In genomic region chr7:3195160-3195559, GRCh38 we compare ENCODE assay signal across 23 cellular contexts.
A peak's percentile ranks its signal among the peaks of the same experiment; 100 is the strongest.
DNase-seq lines count a peak whose midpoint lies in the region; ATAC-seq and TF ChIP-seq lines count a peak whose summit lies in the region.
"Had no signal": no experiment of that assay in that cellular context is flagged by ENCODE, and none has a peak within 500 bp of the region (broad histone marks: within the 10 kb centered on the region; RNA-seq: fewer than 3 reads in every experiment).

No MANE protein-coding gene starts in this region.

- no peak overlapping the region for H3K14ac ChIP-seq in neuronal stem cell (ENCODE audit: low read length)

- H3K4me1 ChIP-seq in SJSA1 (replicated peaks): peaks cover 21% of the 10 kb centered on the region
- H3K4me1 ChIP-seq in neuronal stem cell (ENCODE audit: control insufficient read depth in 2 of 2, insufficient read depth in 1 of 2, low read depth in 1 of 2, low read length in 2 of 2): peaks cover 0 to 33% of the 10 kb centered on the region in 2 donors
- no peaks in the 10 kb centered on the region for H3K4me1 ChIP-seq in mesendoderm (ENCODE audit: control insufficient read depth, low read depth, low read length)
- no peaks in the 10 kb centered on the region for H3K4me1 ChIP-seq in osteoblast (ENCODE audit: insufficient read depth, low read length)
- H3K4me1 ChIP-seq: ascending aorta, gastrocnemius medialis, lower lobe of right lung, right atrium auricular region had no signal

- H3K9me3 ChIP-seq in SJSA1 (replicated peaks) (0 out of 2 replicates have a peak, but pooled peaks cover 4% of the 10 kb centered on the region), neuronal stem cell (replicated peaks in 1 of 2; ENCODE audit: control insufficient read depth in 2 of 2, insufficient read depth in 1 of 2, low read depth in 1 of 2, low read length in 2 of 2) (peaks cover 8 to 12% of the 10 kb centered on the region in 2 donors), osteoblast (ENCODE audit: low read depth, low read length) (no peaks in the 10 kb centered on the region)
- H3K9me3 ChIP-seq: gastrocnemius medialis, lower lobe of right lung, ovary, right atrium auricular region had no signal

- no peak for ATAC-seq in GM21576 (IDR thresholded peaks at IDR 0.05; ENCODE audit: unreplicated experiment)
- ATAC-seq: gastrocnemius medialis had no signal

- H3K18ac ChIP-seq in neuronal stem cell (ENCODE audit: low read length) (peak overlapping the region; percentile 53), mesendoderm (ENCODE audit: low read length) (no peak overlapping the region)

- H3K4me3 ChIP-seq in SJSA1 (no peak overlapping the region), fibroblast of pulmonary artery (replicated peaks; ENCODE audit: low read depth, low read length) (peak overlapping the region; percentile 14), neuronal stem cell (ENCODE audit: low read length in 2 of 2) (no peak overlapping the region), mesendoderm (ENCODE audit: low read length) (no peak overlapping the region), osteoblast (ENCODE audit: insufficient read depth, low read length) (no peak overlapping the region)
- H3K4me3 ChIP-seq: ascending aorta, gastrocnemius medialis, lower lobe of right lung, ovary, right atrium auricular region had no signal

- no peak overlapping the region for H4K8ac ChIP-seq in neuronal stem cell (ENCODE audit: low read depth, low read length)
- H4K8ac ChIP-seq in mesendoderm (ENCODE audit: low read depth, low read length): no peak overlapping the region

- intact Hi-C loops in Calu3 (cut with micrococcal nuclease; ENCODE audit: unreplicated experiment): loop anchor here (2.0 to 5.0 kb wide), 2 partner anchors 38 to 100 kb away; no protein-coding TSS in a partner anchor

- H2BK5ac ChIP-seq in neuronal stem cell (ENCODE audit: low read length): peak overlapping the region; percentile 32
- H2BK5ac ChIP-seq in mesendoderm (ENCODE audit: low read length): no peak overlapping the region

- H3K23ac ChIP-seq in neuronal stem cell (ENCODE audit: low read depth, low read length, poor library complexity): no peak overlapping the region
- H3K23ac ChIP-seq in mesendoderm (ENCODE audit: low read length): no peak overlapping the region

- H2AFZ ChIP-seq in neuronal stem cell (ENCODE audit: low read length): peak overlapping the region; percentile 6
- H2AFZ ChIP-seq in osteoblast (ENCODE audit: low read length): no peak overlapping the region

- no peaks in the 10 kb centered on the region for H3K79me1 ChIP-seq in neuronal stem cell (ENCODE audit: low read depth, low read length)
- H3K79me1 ChIP-seq in mesendoderm (ENCODE audit: low read length): no peaks in the 10 kb centered on the region

- no peak overlapping the region for H2BK120ac ChIP-seq in neuronal stem cell (ENCODE audit: low read depth, low read length)
- no peak overlapping the region for H2BK120ac ChIP-seq in mesendoderm (ENCODE audit: low read depth, low read length)

- H4K20me1 ChIP-seq in osteoblast (ENCODE audit: insufficient read depth, low read length): no peaks in the 10 kb centered on the region

- no peaks in the 10 kb centered on the region for H3K27me3 ChIP-seq in SJSA1 (replicated peaks)
- no peaks in the 10 kb centered on the region for H3K27me3 ChIP-seq in neuronal stem cell (ENCODE audit: control insufficient read depth in 3 of 3, insufficient read depth in 3 of 3, low read depth in 1 of 3, low read length in 3 of 3)
- H3K27me3 ChIP-seq in mesendoderm (ENCODE audit: insufficient read depth, low read length, poor library complexity): no peaks in the 10 kb centered on the region
- H3K27me3 ChIP-seq in osteoblast (ENCODE audit: insufficient read depth, low read length): no peaks in the 10 kb centered on the region
- H3K27me3 ChIP-seq: ascending aorta, gastrocnemius medialis, ovary, right atrium auricular region had no signal

- H3K4ac ChIP-seq in neuronal stem cell (ENCODE audit: low read length) (no peak overlapping the region), mesendoderm (ENCODE audit: low read depth, low read length) (no peak overlapping the region)

- H2BK15ac ChIP-seq in neuronal stem cell (ENCODE audit: low read length) (no peak overlapping the region), mesendoderm (replicated peaks; ENCODE audit: low read depth) (no peak overlapping the region)

- no peak overlapping the region for H2AK5ac ChIP-seq in neuronal stem cell (ENCODE audit: low read depth, low read length)
- H2AK5ac ChIP-seq in mesendoderm (ENCODE audit: low read length): no peak overlapping the region

- H4K5ac ChIP-seq in mesendoderm (ENCODE audit: low read length): no peak overlapping the region

- H3K27ac ChIP-seq in SJSA1: peak overlapping the region; percentile 89
- H3K27ac ChIP-seq in neuronal stem cell (replicated peaks; ENCODE audit: low read length): peak overlapping the region; percentile 87
- H3K27ac ChIP-seq in mesendoderm (ENCODE audit: low read depth, low read length): no peak overlapping the region
- no peak overlapping the region for H3K27ac ChIP-seq in osteoblast (ENCODE audit: low read depth, low read length)
- H3K27ac ChIP-seq: ascending aorta, gastrocnemius medialis, lower lobe of right lung, right atrium auricular region had no signal

- H3K4me2 ChIP-seq in neuronal stem cell (ENCODE audit: insufficient read depth, low read length, poor library complexity, severe bottlenecking) (peak overlapping the region; percentile 12), mesendoderm (ENCODE audit: low read length) (no peak overlapping the region), osteoblast (ENCODE audit: insufficient read depth, low read length) (no peak overlapping the region)

- H3K27me3 Mint-ChIP-seq in Calu3 (ENCODE audit: unreplicated experiment): no peaks in the 10 kb centered on the region
- H3K27me3 Mint-ChIP-seq: activated naive CD8-positive, alpha-beta T cell; stimulated activated naive CD8-positive, alpha-beta T cell treated with anti-CD3 and anti-CD28 coated beads, Interleukin-15, Interleukin-2, amounts not matched to agents 100 ng/mL and 50 ng/mL, for 24 hours had no signal

- WGBS in neuronal stem cell (ENCODE audit: extremely low coverage in 2 of 2, insufficient read length in 2 of 2, insufficient replicate concordance in 1 of 2), 2 donors: no CpG with 5 or more reads among the region's 6 CpGs
- WGBS in mesendoderm (ENCODE audit: extremely low coverage, insufficient coverage, low lambda C conversion rate): no CpG with 5 or more reads among the region's 6 CpGs

- no peak overlapping the region for H2BK12ac ChIP-seq in neuronal stem cell (ENCODE audit: low read length)

- DNase-seq in Calu3: no peak
- DNase-seq in SJSA1 (ENCODE audit: low read depth in 1 of 2, low spot score in 2 of 2): no peak
- DNase-seq in fibroblast of pulmonary artery (ENCODE audit: low read depth): no peak
- no peak for DNase-seq in neuronal stem cell (ENCODE audit: low spot score)
- DNase-seq in mesendoderm: no peak
- no peak for DNase-seq in middle frontal gyrus (ENCODE audit: extremely low spot score, low spot score)
- DNase-seq in osteoblast (ENCODE audit: insufficient read length, low spot score, missing footprints): no peak
- DNase-seq: activated CD4-positive, alpha-beta memory T cell treated with anti-CD3 and anti-CD28 coated beads for 36 hours; cerebellar nuclear complex; gastrocnemius medialis; hypothalamus; NCI-H1105 treated with DMSO at 0.1 percent for 48 hours; NCI-H2081 treated with DMSO at 0.1 percent for 48 hours; NCI-H446; SHP77 treated with DMSO at 0.1 percent for 48 hours had no signal

- peaks cover 11% of the 10 kb centered on the region for H3K36me3 Mint-ChIP-seq in Calu3 (ENCODE audit: insufficient read depth, unreplicated experiment)
- H3K36me3 Mint-ChIP-seq: activated CD4-positive, alpha-beta memory T cell treated with anti-CD3 and anti-CD28 coated beads for 36 hours; CD14-positive monocyte had no signal

- H3K79me2 ChIP-seq in mesendoderm (ENCODE audit: control insufficient read depth, insufficient read depth, low read length): no peaks in the 10 kb centered on the region
- no peaks in the 10 kb centered on the region for H3K79me2 ChIP-seq in osteoblast (ENCODE audit: insufficient read depth, low read length)

- H3K36me3 ChIP-seq in SJSA1 (no peaks in the 10 kb centered on the region), neuronal stem cell (replicated peaks in 1 of 2; ENCODE audit: control insufficient read depth in 2 of 2, insufficient read depth in 2 of 2, low read length in 2 of 2) (no peaks in the 10 kb centered on the region), mesendoderm (ENCODE audit: control insufficient read depth, insufficient read depth, low read length) (no peaks in the 10 kb centered on the region), osteoblast (ENCODE audit: insufficient read depth, low read length) (no peaks in the 10 kb centered on the region)
- H3K36me3 ChIP-seq: ascending aorta, gastrocnemius medialis, lower lobe of right lung, ovary, right atrium auricular region had no signal

- CTCF ChIA-PET in Calu3 (lab: Charles Lee): no interaction called here

- H3K9ac ChIP-seq in neuronal stem cell (ENCODE audit: low read depth, low read length, poor library complexity): no peak overlapping the region
- no peak overlapping the region for H3K9ac ChIP-seq in mesendoderm (ENCODE audit: low read length)

- H3K4me1 Mint-ChIP-seq in Calu3 (ENCODE audit: low read depth, unreplicated experiment): peaks cover 69% of the 10 kb centered on the region

- peak overlapping the region; percentile 83 for H3K27ac Mint-ChIP-seq in Calu3 (ENCODE audit: unreplicated experiment)
- H3K27ac Mint-ChIP-seq: activated CD4-positive, alpha-beta memory T cell treated with anti-CD3 and anti-CD28 coated beads for 36 hours; activated naive CD8-positive, alpha-beta T cell; stimulated activated naive CD8-positive, alpha-beta T cell treated with anti-CD3 and anti-CD28 coated beads, Interleukin-15, Interleukin-2, amounts not matched to agents 100 ng/mL and 50 ng/mL, for 24 hours had no signal

- TF ChIP-seq CTCF in Calu3 (IDR thresholded peaks at IDR 0.05; ENCODE audit: unreplicated experiment) (no peak), fibroblast of pulmonary artery (IDR thresholded peaks at IDR 0.05; ENCODE audit: low read length, missing control alignments) (no peak), osteoblast (IDR thresholded peaks at IDR 0.05; ENCODE audit: extremely low read depth, low read depth, low read length) (no peak)

- peak overlapping the region; percentile 35 for H3K4me3 Mint-ChIP-seq in Calu3 (ENCODE audit: low read depth, unreplicated experiment)
- H3K4me3 Mint-ChIP-seq: activated CD4-positive, alpha-beta memory T cell treated with anti-CD3 and anti-CD28 coated beads for 36 hours; activated naive CD8-positive, alpha-beta T cell; CD14-positive monocyte; stimulated activated naive CD8-positive, alpha-beta T cell treated with anti-CD3 and anti-CD28 coated beads, Interleukin-15, Interleukin-2, amounts not matched to agents 100 ng/mL and 50 ng/mL, for 24 hours had no signal

- H4K91ac ChIP-seq in neuronal stem cell (ENCODE audit: low read depth, low read length, poor library complexity): no peak overlapping the region

- H3K9me3 Mint-ChIP-seq in Calu3 (ENCODE audit: low read depth, unreplicated experiment): peaks cover 6% of the 10 kb centered on the region

- BruUV-seq in Calu3 (replicated peaks; lab: Mats Ljungman, UMichigan): no TSS peak

- no peak overlapping the region for H3K56ac ChIP-seq in mesendoderm (ENCODE audit: low read length)

Comparison
In these comparisons a context has a peak if more than half of its experiments do, and no peak if none do; other contexts are left out.
1. H3K27ac ChIP-seq: peak in SJSA1 (single experiment) and neuronal stem cell (single experiment); none in mesendoderm (single experiment) and osteoblast (single experiment).